Comparison of ENCODE assay signal across 26 cellular contexts in the genomic region with DNA sequence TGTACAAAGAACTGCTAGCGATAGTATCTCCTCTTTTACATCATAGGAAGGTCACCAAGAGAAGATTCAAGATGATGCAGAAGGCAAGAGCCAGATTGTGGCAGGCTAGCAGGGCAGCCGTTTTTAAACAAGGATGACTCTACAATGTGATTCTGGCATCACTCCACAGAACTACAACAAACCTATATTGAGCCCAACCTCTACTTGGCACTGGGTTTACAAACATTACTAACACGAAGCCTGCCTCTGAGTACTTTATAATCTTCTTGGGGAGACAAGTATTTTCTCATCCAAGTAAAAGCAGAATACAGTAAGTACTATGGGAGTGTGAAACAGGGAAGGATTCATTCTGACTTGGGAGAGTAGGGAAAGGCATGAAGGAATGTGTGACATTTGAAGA.
"Had no signal": no experiment of that assay in that cellular context is flagged by ENCODE, and none has a peak within 500 bp of the region (broad histone marks: within the 10 kb centered on the region; RNA-seq: fewer than 3 reads in every experiment).

No MANE protein-coding gene starts in this region.

- H3K27me3 ChIP-seq: ascending aorta, cardiac muscle cell, Peyer's patch had no signal

- ATAC-seq: activated CD8-positive, alpha-beta memory T cell treated with anti-CD3 and anti-CD28 coated beads, Interleukin-2, amount 10 ng/mL, durations not matched to agents 7 days and 5 days; K562; T-helper 17 cell; WTC11 had no signal

- H3K27ac ChIP-seq: ascending aorta, cardiac muscle cell, Peyer's patch had no signal

- H3K4me1 ChIP-seq: ascending aorta, Peyer's patch had no signal

- H3K9me3 ChIP-seq: ascending aorta, Peyer's patch had no signal

- H3K4me3 ChIP-seq: ascending aorta, cardiac muscle cell, K562, Peyer's patch had no signal

- DNase-seq: activated CD4-positive, alpha-beta T cell treated with anti-CD3 and anti-CD28 coated beads for 48 hours; activated CD4-positive, alpha-beta T cell treated with anti-CD3 and anti-CD28 coated beads, Interleukin-2, amount 50 U/mL, for 4 hours; activated CD4-positive, CD25-positive, alpha-beta regulatory T cell treated with anti-CD3 and anti-CD28 coated beads, Interleukin-2, amount 50 U/mL, for 72 hours; activated CD8-positive, alpha-beta memory T cell treated with anti-CD3 and anti-CD28 coated beads, Interleukin-2, amount 10 ng/mL, durations not matched to agents 7 days and 5 days; activated effector memory CD4-positive, alpha-beta T cell treated with Interleukin-2 at 50 U/mL for 16 hours; activated naive CD4-positive, alpha-beta T cell; activated T-cell treated with anti-CD3 and anti-CD28 coated beads, Interleukin-2, amount 50 U/mL, for 24 hours; amniotic stem cell; Karpas-422; NCI-H1048; NCI-H146; NCI-H187 treated with DMSO at 0.1 percent for 48 hours; NCI-H2171; NCI-H2227 treated with DMSO at 0.1 percent for 48 hours; NCI-H526 treated with DMSO at 0.1 percent for 48 hours; NCI-H82; NK-92 treated with Interleukin-12 subunit alpha and Interleukin-12 subunit beta, amount 100 ng/mL, for 24 hours; OCI-M1; Peyer's patch; SIG-M5; T-helper 17 cell; T-helper 9 cell had no signal

- H3K36me3 ChIP-seq: ascending aorta, cardiac muscle cell, Peyer's patch had no signal
